In genomic region chr15:81853349-81853748, GRCh38 we compare ENCODE assay signal across 23 cellular contexts.
DNase-seq lines count a peak whose midpoint lies in the region; ATAC-seq, FAIRE-seq and TF ChIP-seq lines count a peak whose summit lies in the region.
"Had no signal": no experiment of that assay in that cellular context is flagged by ENCODE, and none has a peak within 500 bp of the region (broad histone marks: within the 10 kb centered on the region; RNA-seq: fewer than 3 reads in every experiment).

No MANE protein-coding gene starts in this region.

- no peaks in the 10 kb centered on the region for H3F3A ChIP-seq in GM23338 (replicated peaks; ENCODE audit: low read depth)

- in situ Hi-C loops in HepG2 (cut with HindIII; ENCODE audit: extremely low pct_ligation_motif_present, low pct_unique_long_range_greater_than_20kb): no loop called here

- TF ChIP-seq CTCF in GM12864 (IDR thresholded peaks at IDR 0.05; ENCODE audit: low read depth, low read length, missing control alignments) (no peak), GM23338 (conservative IDR thresholded peaks at IDR 0.05; ENCODE audit: low read depth in 2 of 2) (no peak), esophagus muscularis mucosa (IDR thresholded peaks at IDR 0.05) (no peak), HepG2 (CRISPR knock-in tag; IDR thresholded peaks at IDR 0.05) (no peak)

- intact Hi-C loops in esophagus muscularis mucosa (cut with DNase I): no loop called here
- intact Hi-C loops in HepG2 (cut with micrococcal nuclease; ENCODE audit: unreplicated experiment): no loop called here

- peak; percentile 8 for DNase-seq in GM12864 (ENCODE audit: low read depth)
- no peak for DNase-seq in GM23338 (ENCODE audit: low spot score)
- DNase-seq in esophagus muscularis mucosa (ENCODE audit: extremely low spot score): peak; percentile 42
- no peak for DNase-seq in activated naive CD4-positive, alpha-beta T cell treated with anti-CD3 and anti-CD28 coated beads, Interleukin-2, amount 50 U/mL, for 72 hours (ENCODE audit: low spot score in 2 of 2)
- DNase-seq in HepG2 (ENCODE audit: low spot score): no peak
- DNase-seq in NCI-H187 treated with DMSO at 0.1 percent for 48 hours (lab: John Stamatoyannopoulos, UW): no peak
- DNase-seq: AML-193; Caco-2; Calu3; CD4-positive, alpha-beta T cell; CD8-positive, alpha-beta T cell; DMS79 treated with DMSO at 0.1 percent for 48 hours; GF-D8 had no signal

- H4K20me1 ChIP-seq in GM23338 (replicated peaks; ENCODE audit: insufficient read depth) (peaks cover 6% of the 10 kb centered on the region; the same call in 1 of the 2 replicates), HepG2 (ENCODE audit: insufficient read depth, low read length) (no peaks in the 10 kb centered on the region)
- H4K20me1 ChIP-seq: BLaER1 treated with 17β-estradiol and CSF1 and Interleukin-3, amounts not matched to agents 10 nM and 100 nM had no signal

- no peaks in the 10 kb centered on the region; the same call in 2 of the 3 replicates for H3K36me3 Mint-ChIP-seq in GM23338 (ENCODE audit: low read depth)
- H3K36me3 Mint-ChIP-seq in stimulated activated memory B cell treated with anti-CD40 and anti-IgM and Interleukin-4, amounts not matched to agents 10 μg/mL and 1 μg/mL and 100 μg/mL, for 72 hours: no peaks in the 10 kb centered on the region
- H3K36me3 Mint-ChIP-seq in activated naive CD4-positive, alpha-beta T cell treated with anti-CD3 and anti-CD28 coated beads, Interleukin-2, amount 50 U/mL, for 72 hours: no peaks in the 10 kb centered on the region
- H3K36me3 Mint-ChIP-seq: CD8-positive, alpha-beta T cell had no signal

- POLR2A ChIA-PET in HepG2 (lab: Yijun Ruan, JAX): no interaction called here

- peaks cover 15% of the 10 kb centered on the region; the same call in 1 of the 2 replicates for H3K79me2 ChIP-seq in GM23338 (replicated peaks; ENCODE audit: insufficient read depth)
- H3K79me2 ChIP-seq in HepG2 (ENCODE audit: insufficient read depth, low read length): no peaks in the 10 kb centered on the region

- TF ChIP-seq EP300 in esophagus muscularis mucosa (IDR thresholded peaks at IDR 0.05): no peak
- no peak for TF ChIP-seq EP300 in HepG2 (IDR thresholded peaks at IDR 0.05; ENCODE audit: low read depth in 2 of 2, low read length in 2 of 2)
- no peak for TF ChIP-seq EP300 in HepG2 (CRISPR knock-in tag; IDR thresholded peaks at IDR 0.05; ENCODE audit: borderline replicate concordance)

- no peak overlapping the region for H3K27ac Mint-ChIP-seq in GM23338
- H3K27ac Mint-ChIP-seq in stimulated activated memory B cell treated with anti-CD40 and anti-IgM and Interleukin-4, amounts not matched to agents 10 μg/mL and 1 μg/mL and 100 μg/mL, for 72 hours: no peak overlapping the region
- H3K27ac Mint-ChIP-seq in activated naive CD4-positive, alpha-beta T cell treated with anti-CD3 and anti-CD28 coated beads, Interleukin-2, amount 50 U/mL, for 72 hours: no peak overlapping the region
- H3K27ac Mint-ChIP-seq: B cell; CD4-positive, alpha-beta T cell; CD8-positive, alpha-beta T cell had no signal

- H3K4me1 ChIP-seq in GM23338 (ENCODE audit: insufficient read depth): no peaks in the 10 kb centered on the region
- H3K4me1 ChIP-seq in esophagus muscularis mucosa: no peaks in the 10 kb centered on the region
- no peaks in the 10 kb centered on the region for H3K4me1 ChIP-seq in HepG2 (ENCODE audit: insufficient read depth, low read length)
- H3K4me1 ChIP-seq: A549; BLaER1 treated with 17β-estradiol and CSF1 and Interleukin-3, amounts not matched to agents 10 nM and 100 nM; Caco-2 had no signal

- CTCF ChIA-PET in HepG2 (lab: Yijun Ruan, JAX; ENCODE audit: low intra/inter-chr PET ratio, low total read pairs): no interaction called here

- H3K27me3 ChIP-seq in GM23338 (ENCODE audit: insufficient read depth): no peaks in the 10 kb centered on the region
- H3K27me3 ChIP-seq in esophagus muscularis mucosa: peaks cover 0 to 3% (median 0%) of the 10 kb centered on the region in 4 donors
- H3K27me3 ChIP-seq in HepG2 (ENCODE audit: control insufficient read depth in 1 of 2, insufficient read depth in 2 of 2, low read length in 2 of 2): 0 out of 5 replicates have a peak, but pooled peaks cover 0 to 7% of the 10 kb centered on the region in 2 experiments
- H3K27me3 ChIP-seq: BLaER1 treated with 17β-estradiol and CSF1 and Interleukin-3, amounts not matched to agents 10 nM and 100 nM had no signal

- H3K36me3 ChIP-seq in GM23338 (ENCODE audit: insufficient read depth): no peaks in the 10 kb centered on the region
- H3K36me3 ChIP-seq in esophagus muscularis mucosa: no peaks in the 10 kb centered on the region
- no peaks in the 10 kb centered on the region for H3K36me3 ChIP-seq in HepG2 (replicated peaks in 1 of 2; ENCODE audit: control insufficient read depth in 1 of 2, insufficient read depth in 2 of 2, low read length in 2 of 2)
- H3K36me3 ChIP-seq: BLaER1 treated with 17β-estradiol and CSF1 and Interleukin-3, amounts not matched to agents 10 nM and 100 nM had no signal

- no peak overlapping the region for H2AFZ ChIP-seq in GM23338
- H2AFZ ChIP-seq in HepG2 (ENCODE audit: low read length): no peak overlapping the region

- no peak overlapping the region for H3K4me3 Mint-ChIP-seq in GM23338
- H3K4me3 Mint-ChIP-seq in stimulated activated memory B cell treated with anti-CD40 and anti-IgM and Interleukin-4, amounts not matched to agents 10 μg/mL and 1 μg/mL and 100 μg/mL, for 72 hours: no peak overlapping the region
- H3K4me3 Mint-ChIP-seq: B cell; CD4-positive, alpha-beta T cell; CD8-positive, alpha-beta T cell had no signal

- H3K4me2 ChIP-seq in GM23338 (no peak overlapping the region), HepG2 (ENCODE audit: low read depth, low read length) (no peak overlapping the region)
- H3K4me2 ChIP-seq: A549; BLaER1 treated with 17β-estradiol and CSF1 and Interleukin-3, amounts not matched to agents 10 nM and 100 nM had no signal

- no peaks in the 10 kb centered on the region for H3K27me3 Mint-ChIP-seq in GM23338 (ENCODE audit: insufficient read depth, low read depth, poor library complexity)
- no peaks in the 10 kb centered on the region for H3K27me3 Mint-ChIP-seq in stimulated activated memory B cell treated with anti-CD40 and anti-IgM and Interleukin-4, amounts not matched to agents 10 μg/mL and 1 μg/mL and 100 μg/mL, for 72 hours
- H3K27me3 Mint-ChIP-seq: CD4-positive, alpha-beta T cell had no signal

- no peaks in the 10 kb centered on the region for H3K9me3 Mint-ChIP-seq in GM23338
- no peaks in the 10 kb centered on the region for H3K9me3 Mint-ChIP-seq in stimulated activated memory B cell treated with anti-CD40 and anti-IgM and Interleukin-4, amounts not matched to agents 10 μg/mL and 1 μg/mL and 100 μg/mL, for 72 hours
- peaks cover 0 to 4% of the 10 kb centered on the region in 2 donors for H3K9me3 Mint-ChIP-seq in activated naive CD4-positive, alpha-beta T cell treated with anti-CD3 and anti-CD28 coated beads, Interleukin-2, amount 50 U/mL, for 72 hours
- H3K9me3 Mint-ChIP-seq: CD4-positive, alpha-beta T cell; CD8-positive, alpha-beta T cell had no signal

- H3K27ac ChIP-seq in GM23338 (ENCODE audit: low read depth): 0 out of 2 replicates have a peak overlapping the region, but pooled peaks have one; percentile 30
- H3K27ac ChIP-seq in esophagus muscularis mucosa (replicated peaks in 1 of 4): no peak overlapping the region
- H3K27ac ChIP-seq in HepG2 (ENCODE audit: extremely low read length, insufficient read depth, low read length): no peak overlapping the region
- H3K27ac ChIP-seq: 22Rv1; A549; BLaER1 treated with 17β-estradiol and CSF1 and Interleukin-3, amounts not matched to agents 10 nM and 100 nM; C4-2B had no signal

- H3K4me3 ChIP-seq in GM12864 (ENCODE audit: low read depth, low read length) (no peak overlapping the region), GM23338 (no peak overlapping the region), esophagus muscularis mucosa (no peak overlapping the region), HepG2 (replicated peaks in 1 of 3; ENCODE audit: insufficient read depth in 1 of 3, low read depth in 2 of 3, low read length in 3 of 3) (no peak overlapping the region)
- H3K4me3 ChIP-seq: A549; BLaER1 treated with 17β-estradiol and CSF1 and Interleukin-3, amounts not matched to agents 10 nM and 100 nM had no signal

- ATAC-seq in GM23338 (no peak), HepG2 (no peak)
- ATAC-seq in stimulated activated memory B cell treated with anti-CD40 and anti-IgM and Interleukin-4, amounts not matched to agents 10 μg/mL and 1 μg/mL and 100 μg/mL, for 72 hours: peak; percentile 57
- no peak for ATAC-seq in activated naive CD4-positive, alpha-beta T cell treated with anti-CD3 and anti-CD28 coated beads, Interleukin-2, amount 50 U/mL, for 72 hours
- ATAC-seq: A549; CD8-positive, alpha-beta T cell had no signal

- no peak for FAIRE-seq in HepG2 (lab: Jason Lieb, UNC)
- FAIRE-seq: A549, D721Med, G401.6, GM12891, GM19239 had no signal

- no peaks in the 10 kb centered on the region for H3K9me3 ChIP-seq in esophagus muscularis mucosa
- H3K9me3 ChIP-seq in HepG2 (ENCODE audit: low read length): no peaks in the 10 kb centered on the region
- H3K9me3 ChIP-seq: Caco-2 had no signal

- 84% methylated on average over 3 of the region's 3 CpGs for WGBS in esophagus muscularis mucosa
- WGBS in HepG2 (ENCODE audit: low lambda C conversion rate): 10% methylated on average over 3 of the region's 3 CpGs

- no peak for TF ChIP-seq RAD21 in HepG2 (CRISPR knock-in tag; IDR thresholded peaks at IDR 0.05)

- TF ChIP-seq POLR2A in esophagus muscularis mucosa (IDR thresholded peaks at IDR 0.05; ENCODE audit: low read depth): no peak
- no peak for TF ChIP-seq POLR2A in HepG2 (IDR thresholded peaks at IDR 0.05; ENCODE audit: insufficient read depth in 1 of 2, low read depth in 2 of 2, low read length in 2 of 2)

- H3K4me1 Mint-ChIP-seq in GM23338: peaks cover 3% of the 10 kb centered on the region; the same call in 1 of the 3 replicates
- no peaks in the 10 kb centered on the region for H3K4me1 Mint-ChIP-seq in stimulated activated memory B cell treated with anti-CD40 and anti-IgM and Interleukin-4, amounts not matched to agents 10 μg/mL and 1 μg/mL and 100 μg/mL, for 72 hours
- H3K4me1 Mint-ChIP-seq: B cell had no signal

- BruUV-seq in HepG2 (replicated peaks; lab: Mats Ljungman, UMichigan): no TSS peak

- peaks cover 6% of the 10 kb centered on the region; the same call in 1 of the 2 replicates for H3K9me2 ChIP-seq in GM23338 (ENCODE audit: insufficient read depth)

- no peak overlapping the region for H3K9ac ChIP-seq in HepG2 (ENCODE audit: insufficient read depth, low read depth, low read length)
- H3K9ac ChIP-seq: BLaER1 treated with 17β-estradiol and CSF1 and Interleukin-3, amounts not matched to agents 10 nM and 100 nM had no signal

TF ChIP-seq in GM23338, 12 proteins besides CTCF, POLR2A, EP300 and RAD21 (continues in another document):
- TF ChIP-seq CREB1 (CRISPR knock-in tag; IDR thresholded peaks at IDR 0.05; ENCODE audit: low read depth): no peak
- TF ChIP-seq ZNF331 (CRISPR knock-in tag; IDR thresholded peaks at IDR 0.05; ENCODE audit: low read depth): no peak

TF ChIP-seq in HepG2, 621 proteins besides CTCF, POLR2A, EP300 and RAD21 (continues in another document):
- TF ChIP-seq BCL6 (CRISPR knock-in tag; IDR thresholded peaks at IDR 0.05) (no peak), JDP2 (CRISPR knock-in tag; IDR thresholded peaks at IDR 0.05; ENCODE audit: borderline replicate concordance) (no peak)

Comparison
In these comparisons a context has a peak if more than half of its experiments do, and no peak if none do; other contexts are left out.
1. DNase-seq: peak in GM12864 (single experiment) and esophagus muscularis mucosa (single experiment); none in GM23338 (single experiment), activated naive CD4-positive, alpha-beta T cell treated with anti-CD3 and anti-CD28 coated beads, Interleukin-2, amount 50 U/mL, for 72 hours (0 of 2), HepG2 (single experiment) and NCI-H187 treated with DMSO at 0.1 percent for 48 hours (single experiment).